Comparison of ENCODE assay signal across 10 cellular contexts in genomic region chr1:21296509-21297354, GRCh38. TPM values are rescaled to one million over a fixed set of nuclear protein-coding genes. Genes with fewer than 3 reads are reported as not detected.
DNase-seq lines count a peak whose midpoint lies in the region; ATAC-seq, FAIRE-seq and TF ChIP-seq lines count a peak whose summit lies in the region.
"Had no signal": no experiment of that assay in that cellular context is flagged by ENCODE, and none has a peak within 500 bp of the region (broad histone marks: within the 10 kb centered on the region; RNA-seq: fewer than 3 reads in every experiment).

No MANE protein-coding gene starts in this region.

- H3K4me3 Mint-ChIP-seq in activated CD4-positive, alpha-beta T cell treated with anti-CD3 and anti-CD28 coated beads for 36 hours: no peak overlapping the region
- H3K4me3 Mint-ChIP-seq in stimulated activated effector memory CD8-positive, alpha-beta T cell treated with anti-CD3 and anti-CD28 coated beads, Interleukin-12 subunit alpha, Interleukin-12 subunit beta, amount 100 ng/mL, for 72 hours: peak overlapping the region; percentile 86

- H3K27ac Mint-ChIP-seq in activated CD4-positive, alpha-beta T cell treated with anti-CD3 and anti-CD28 coated beads for 36 hours: peak overlapping the region; percentile 97
- H3K27ac Mint-ChIP-seq in stimulated activated effector memory CD8-positive, alpha-beta T cell treated with anti-CD3 and anti-CD28 coated beads, Interleukin-12 subunit alpha, Interleukin-12 subunit beta, amount 100 ng/mL, for 72 hours: peak overlapping the region; percentile 88

- H3K56ac ChIP-seq in H1 (replicated peaks; ENCODE audit: insufficient read length, low read depth, low read length): no peak overlapping the region

- no peak overlapping the region for H2BK20ac ChIP-seq in H1 (ENCODE audit: low read length)

- H3K4me1 ChIP-seq in H1 (replicated peaks in 1 of 4; ENCODE audit: control insufficient read depth in 3 of 4, insufficient read depth in 4 of 4, low read length in 3 of 4): peaks cover 0 to 12% (median 8%) of the 10 kb centered on the region in 4 experiments; a peak in 6 of 7 replicates

- no peak for ATAC-seq in activated CD4-positive, alpha-beta T cell treated with anti-CD3 and anti-CD28 coated beads for 36 hours
- ATAC-seq in stimulated activated effector memory CD8-positive, alpha-beta T cell treated with anti-CD3 and anti-CD28 coated beads, Interleukin-12 subunit alpha, Interleukin-12 subunit beta, amount 100 ng/mL, for 72 hours: no peak
- ATAC-seq in GM21390 (IDR thresholded peaks at IDR 0.05; ENCODE audit: unreplicated experiment) (no peak), HG03571 (IDR thresholded peaks at IDR 0.05; ENCODE audit: unreplicated experiment) (no peak)

- no peaks in the 10 kb centered on the region for H3K9me3 Mint-ChIP-seq in activated CD4-positive, alpha-beta T cell treated with anti-CD3 and anti-CD28 coated beads for 36 hours (ENCODE audit: low read depth)
- no peaks in the 10 kb centered on the region for H3K9me3 Mint-ChIP-seq in stimulated activated effector memory CD8-positive, alpha-beta T cell treated with anti-CD3 and anti-CD28 coated beads, Interleukin-12 subunit alpha, Interleukin-12 subunit beta, amount 100 ng/mL, for 72 hours

- H4K91ac ChIP-seq in H1 (replicated peaks; ENCODE audit: insufficient read length, low read length): no peak overlapping the region

- POLR2A ChIA-PET in activated CD4-positive, alpha-beta T cell treated with anti-CD3 and anti-CD28 coated beads for 36 hours (lab: Charles Lee): interaction anchor here (0.6 to 1.7 kb wide), 3 partner anchors 10 to 37 kb away, joined by 3 to 4 read pairs (median 4); no protein-coding TSS in a partner anchor
- POLR2A ChIA-PET in RWPE1 (lab: Yijun Ruan, JAX; ENCODE audit: low non-redundant PET) (no interaction called here), H1 (lab: Charles Lee; ENCODE audit: partially characterized antibody) (no interaction called here)

- H2BK5ac ChIP-seq in H1 (ENCODE audit: low read depth, low read length): no peak overlapping the region

- no peak for TF ChIP-seq EP300 in H1 (IDR thresholded peaks at IDR 0.05; ENCODE audit: borderline replicate concordance in 1 of 2, low read depth in 2 of 2, low read length in 2 of 2)

- DNase-seq in activated CD4-positive, alpha-beta T cell treated with anti-CD3 and anti-CD28 coated beads for 36 hours: no peak
- DNase-seq in activated CD4-positive, alpha-beta T cell treated with anti-CD3 and anti-CD28 coated beads, Interleukin-2, amount 50 U/mL, for 48 hours: no peak
- DNase-seq in RWPE1 (ENCODE audit: low spot score): no peak
- no peak for DNase-seq in H1 (ENCODE audit: low read depth in 1 of 2, low spot score in 2 of 2)
- no peak for DNase-seq in stimulated activated effector memory CD8-positive, alpha-beta T cell treated with anti-CD3 and anti-CD28 coated beads, Interleukin-12 subunit alpha, Interleukin-12 subunit beta, amount 100 ng/mL, for 72 hours (ENCODE audit: low spot score in 2 of 2)
- no peak for DNase-seq in NCI-H1436 (lab: John Stamatoyannopoulos, UW)
- DNase-seq: DMS 273 treated with DMSO at 0.1 percent for 48 hours had no signal

- no peaks in the 10 kb centered on the region for H3K36me3 ChIP-seq in H1 (ENCODE audit: control insufficient read depth in 2 of 4, insufficient read depth in 4 of 4, low read length in 3 of 4)

- peaks cover 0 to 3% of the 10 kb centered on the region in 2 experiments for H4K20me1 ChIP-seq in H1 (replicated peaks in 1 of 2; ENCODE audit: control insufficient read depth in 1 of 2, insufficient read depth in 2 of 2, low read length in 2 of 2)

- no peaks in the 10 kb centered on the region for H3K79me2 ChIP-seq in H1 (ENCODE audit: control insufficient read depth in 1 of 2, insufficient read depth in 2 of 2, low read length in 2 of 2)

- no peak overlapping the region for H2BK15ac ChIP-seq in H1 (ENCODE audit: low read length)

- H3K14ac ChIP-seq in H1 (ENCODE audit: insufficient read length): no peak overlapping the region

- no peak for TF ChIP-seq RAD21 in H1 (IDR thresholded peaks at IDR 0.05 in 1 of 2, conservative IDR thresholded peaks at IDR 0.05 in 1 of 2; ENCODE audit: low read depth in 2 of 2, low read length in 2 of 2)

- no peak overlapping the region for H2BK12ac ChIP-seq in H1 (ENCODE audit: low read depth, low read length)

- no peaks in the 10 kb centered on the region for H3K23me2 ChIP-seq in H1 (ENCODE audit: low read depth, low read length)

- no peak overlapping the region for H3K4me3 ChIP-seq in H1 (ENCODE audit: extremely low read depth in 1 of 4, insufficient read depth in 2 of 4, low read depth in 3 of 4, low read length in 4 of 4)

- H3K4me1 Mint-ChIP-seq in activated CD4-positive, alpha-beta T cell treated with anti-CD3 and anti-CD28 coated beads for 36 hours: peaks cover 86% of the 10 kb centered on the region
- H3K4me1 Mint-ChIP-seq in stimulated activated effector memory CD8-positive, alpha-beta T cell treated with anti-CD3 and anti-CD28 coated beads, Interleukin-12 subunit alpha, Interleukin-12 subunit beta, amount 100 ng/mL, for 72 hours: peaks cover 87% of the 10 kb centered on the region

- H3K36me3 Mint-ChIP-seq in activated CD4-positive, alpha-beta T cell treated with anti-CD3 and anti-CD28 coated beads for 36 hours (ENCODE audit: low read depth): peaks cover 29% of the 10 kb centered on the region
- peaks cover 58% of the 10 kb centered on the region for H3K36me3 Mint-ChIP-seq in stimulated activated effector memory CD8-positive, alpha-beta T cell treated with anti-CD3 and anti-CD28 coated beads, Interleukin-12 subunit alpha, Interleukin-12 subunit beta, amount 100 ng/mL, for 72 hours

- no peaks in the 10 kb centered on the region for H3K9me3 ChIP-seq in H1 (ENCODE audit: insufficient read depth in 2 of 2, low read depth in 1 of 2, low read length in 1 of 2)

- H3K27me3 Mint-ChIP-seq in activated CD4-positive, alpha-beta T cell treated with anti-CD3 and anti-CD28 coated beads for 36 hours: no peaks in the 10 kb centered on the region

- H2AK5ac ChIP-seq in H1 (ENCODE audit: low read depth, low read length): no peak overlapping the region

- H4K8ac ChIP-seq in H1 (ENCODE audit: extremely low read depth, insufficient read depth, low read length): no peak overlapping the region

- no peaks in the 10 kb centered on the region; the same call in none of the 2 replicates for H3K79me1 ChIP-seq in H1 (ENCODE audit: low read depth, low read length)

- H3K27me3 ChIP-seq in H1 (replicated peaks in 1 of 4; ENCODE audit: control insufficient read depth in 3 of 4, extremely low read depth in 1 of 4, insufficient read depth in 3 of 4, low read length in 3 of 4): no peaks in the 10 kb centered on the region

- no peak for TF ChIP-seq POLR2A in H1 (IDR thresholded peaks at IDR 0.05; ENCODE audit: control extremely low read depth in 1 of 2, low read depth in 2 of 2, low read length in 2 of 2)

- H4K5ac ChIP-seq in H1 (ENCODE audit: insufficient read length, low read depth, low read length): no peak overlapping the region

- no peak overlapping the region for H2BK120ac ChIP-seq in H1 (replicated peaks; ENCODE audit: low read depth, low read length)

- CTCF ChIA-PET in activated CD4-positive, alpha-beta T cell treated with anti-CD3 and anti-CD28 coated beads for 36 hours (lab: Charles Lee): interaction anchor here (1.5 kb wide), 1 partner anchor 26 kb away, joined by 5 read pairs; no protein-coding TSS in a partner anchor
- CTCF ChIA-PET in RWPE1 (lab: Yijun Ruan, JAX): no interaction called here
- CTCF ChIA-PET in H1 (lab: Charles Lee; ENCODE audit: partially characterized antibody): interaction anchor here (1.0 to 8.0 kb wide), 4 partner anchors 26 to 72 kb away, joined by 4 to 73 read pairs (median 27); no protein-coding TSS in a partner anchor

- intact Hi-C loops in activated CD4-positive, alpha-beta T cell treated with anti-CD3 and anti-CD28 coated beads for 36 hours (cut with DNase I, micrococcal nuclease): loop anchor here in 1 of 2 experiments (5.0 kb wide), 1 partner anchor 364 kb away; no protein-coding TSS in a partner anchor

- H3K4me2 ChIP-seq in H1 (ENCODE audit: insufficient read depth in 1 of 2, low read depth in 2 of 2, low read length in 2 of 2): no peak overlapping the region

- WGBS in H1 (ENCODE audit: extremely low coverage in 1 of 2, insufficient coverage in 1 of 2, insufficient read length in 1 of 2, insufficient replicate concordance in 2 of 2, low coverage in 1 of 2, low lambda C conversion rate in 2 of 2, missing lambda C conversion rate in 1 of 2), 2 experiments: 89% methylated on average over 7 of the region's 7 CpGs; no CpG with 5 or more reads in 1 of the 2 experiments

- no peak overlapping the region for H3K4ac ChIP-seq in H1 (replicated peaks; ENCODE audit: insufficient read length, low read depth, low read length)

- peak overlapping the region; percentile 29 for H3K27ac ChIP-seq in RWPE1
- H3K27ac ChIP-seq in H1 (ENCODE audit: low read depth, low read length): no peak overlapping the region

- no peak for FAIRE-seq in H1 (lab: Jason Lieb, UNC)
- FAIRE-seq: colon had no signal

- TF ChIP-seq CTCF in RWPE1 (conservative IDR thresholded peaks at IDR 0.05; ENCODE audit: low read depth) (no peak), H1 (IDR thresholded peaks at IDR 0.05; ENCODE audit: control extremely low read depth in 1 of 3, insufficient read depth in 1 of 3, low read depth in 1 of 3, low read length in 3 of 3) (no peak)

- no peak overlapping the region for H3K9ac ChIP-seq in H1 (replicated peaks in 1 of 4; ENCODE audit: extremely low read depth in 1 of 4, low read depth in 3 of 4, low read length in 3 of 4)

- no peak overlapping the region for H3K23ac ChIP-seq in H1 (ENCODE audit: insufficient read length)

- H3K18ac ChIP-seq in H1 (ENCODE audit: extremely low read depth, low read length): no peak overlapping the region

- H2AFZ ChIP-seq in H1 (ENCODE audit: low read length): no peak overlapping the region

TF ChIP-seq in H1, 55 proteins besides CTCF, POLR2A, EP300 and RAD21 (continues in another document):
- TF ChIP-seq ASH2L (IDR thresholded peaks at IDR 0.05; ENCODE audit: low read length): no peak
- TF ChIP-seq JUND (IDR thresholded peaks at IDR 0.05; ENCODE audit: low read length): no peak
- no peak for TF ChIP-seq CREB1 (IDR thresholded peaks at IDR 0.05)
- TF ChIP-seq RNF2 (IDR thresholded peaks at IDR 0.05; ENCODE audit: borderline replicate concordance, low read depth, low read length, missing control alignments, poor library complexity, severe bottlenecking): no peak
- no peak for TF ChIP-seq SP4 (IDR thresholded peaks at IDR 0.05; ENCODE audit: low read length)

RNA-seq across cellular contexts. Expression of gene ECE1, which starts 6.5 kb away (rescaled TPM):
- 100 to 1,000 TPM; 130 to 162 TPM for total RNA-seq in activated CD4-positive, alpha-beta T cell treated with anti-CD3 and anti-CD28 coated beads for 36 hours
- total RNA-seq in H1 (2021; fragmentation: NEBNext Ultra II Directional; extraction: Animal tissue kit (Norgen Biotek cat#: 25700)): 36.8 and 37.1 TPM in 2 replicates
- 21.4 and 26.7 TPM in 2 replicates for polyA plus RNA-seq in H1 (2011; rRNA removed)
- polyA plus RNA-seq in H1 (2011; cell fraction: cytosol; rRNA removed): 15.9 TPM
- polyA plus RNA-seq in H1 (2011; cell fraction: nucleus; rRNA removed): 24.2 TPM
- 23.4 to 31.1 TPM (median 26.4 TPM) in 4 replicates for polyA plus RNA-seq in H1 (2012, experiment 1 of 2)
- polyA plus RNA-seq in H1 (2012, experiment 2 of 2): 17.3 TPM
- 44.8 TPM for polyA plus RNA-seq in H1 (2013, experiment 1 of 2)
- 44.6 TPM for polyA plus RNA-seq in H1 (2013, experiment 2 of 2)
- polyA minus RNA-seq in H1 (2011; rRNA and poly(A)+ RNA removed): 23.9 and 27.9 TPM in 2 replicates
- 13.4 TPM for polyA minus RNA-seq in H1 (2011; cell fraction: cytosol; rRNA and poly(A)+ RNA removed)
- 12.3 TPM for polyA minus RNA-seq in H1 (2011; cell fraction: nucleus; rRNA and poly(A)+ RNA removed)
